1 cellular context compared by ENCODE assay signal in genomic region chr2:25955036-25955435, GRCh38.
A peak's percentile ranks its signal among the peaks of the same experiment; 100 is the strongest.
TF ChIP-seq lines count a peak whose summit lies in the region.

No MANE protein-coding gene starts in this region.

TF ChIP-seq in HepG2, 621 proteins besides CTCF, POLR2A, EP300 and RAD21:
- 0 out of 2 replicates have a peak, but pooled peaks have one; percentile 0 for TF ChIP-seq ZNF318 (CRISPR knock-in tag; IDR thresholded peaks at IDR 0.05)
- no peak for TF ChIP-seq HOXA5 (CRISPR knock-in tag; IDR thresholded peaks at IDR 0.05)
TF ChIP-seq in HepG2: peak in this region for 1.
